8 cellular contexts compared by ENCODE assay signal in the genomic region with DNA sequence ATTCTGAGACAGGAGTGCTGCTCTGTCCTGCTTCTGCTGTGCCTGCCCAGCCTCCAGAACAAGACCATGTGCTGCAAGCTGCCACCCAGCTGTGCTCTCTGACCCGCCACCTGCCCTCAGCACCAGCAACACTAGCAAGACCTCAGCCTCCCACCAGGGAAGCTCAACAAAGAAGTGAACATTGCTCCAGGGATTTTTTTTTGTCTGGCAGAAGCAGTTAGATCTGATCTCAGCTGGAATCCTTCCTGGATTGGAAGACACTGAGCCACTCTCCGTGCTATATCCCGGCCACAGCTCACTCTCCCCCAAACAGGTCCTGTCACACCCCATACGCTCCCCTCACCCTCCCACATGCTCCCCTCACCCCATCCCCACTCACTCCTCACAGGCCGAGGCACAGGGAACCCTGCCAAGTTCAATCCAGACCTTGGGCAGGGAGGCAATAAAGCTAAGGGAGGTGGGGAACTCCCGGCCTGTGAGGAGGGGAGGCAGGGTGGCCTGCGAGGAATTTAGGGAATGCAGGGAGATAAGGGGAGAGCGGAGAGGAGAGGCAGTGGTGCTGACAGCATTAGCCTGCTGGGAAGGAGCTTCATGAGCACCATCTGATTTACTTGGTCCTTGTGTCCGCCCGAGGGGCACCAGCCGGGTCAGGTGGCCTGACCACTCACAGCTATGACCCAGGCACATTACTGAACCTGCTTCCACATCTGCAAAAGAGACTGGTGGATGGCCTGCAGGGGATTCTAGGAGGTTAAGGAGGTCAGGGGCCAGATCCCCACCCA. TPM values are rescaled to one million over a fixed set of nuclear protein-coding genes. Genes with fewer than 3 reads are reported as not detected.
A peak's percentile ranks its signal among the peaks of the same experiment; 100 is the strongest.
DNase-seq lines count a peak whose midpoint lies in the region; ATAC-seq and TF ChIP-seq lines count a peak whose summit lies in the region.

No MANE protein-coding gene starts in this region.

- no peaks in the 10 kb centered on the region for H3K27me3 ChIP-seq in Peyer's patch

- H3K36me3 ChIP-seq in Peyer's patch: no peaks in the 10 kb centered on the region

- DNase-seq in GM03348 (ENCODE audit: low spot score) (peak; percentile 93), Peyer's patch (peak in 2 of 3 donors; percentile 74 to 76), Right ventricle myocardium inferior (ENCODE audit: missing footprints) (no peak), progenitor cell of endocrine pancreas (ENCODE audit: low spot score, unreplicated experiment) (no peak), NCI-H2029 treated with DMSO at 0.1 percent for 48 hours (lab: John Stamatoyannopoulos, UW) (no peak)

- peaks cover 0 to 99% (median 22%) of the 10 kb centered on the region in 4 donors for H3K4me1 ChIP-seq in Peyer's patch

- peak overlapping the region in 3 of 4 donors; percentile 62 to 90 (median 86) for H3K27ac ChIP-seq in Peyer's patch

- no peaks in the 10 kb centered on the region for H3K36me3 Mint-ChIP-seq in progenitor cell of endocrine pancreas (ENCODE audit: insufficient read depth)

- peak overlapping the region in 2 of 4 donors; percentile 11 to 24 for H3K4me3 ChIP-seq in Peyer's patch

- H3K27ac Mint-ChIP-seq in progenitor cell of endocrine pancreas: peak overlapping the region; percentile 95

- TF ChIP-seq POLR2A in Peyer's patch (IDR thresholded peaks at IDR 0.05): no peak

- H3K4me3 Mint-ChIP-seq in progenitor cell of endocrine pancreas (ENCODE audit: low read depth): peak overlapping the region; percentile 8

- H3K4me1 Mint-ChIP-seq in progenitor cell of endocrine pancreas (ENCODE audit: low read depth): peaks cover 78% of the 10 kb centered on the region

- no peaks in the 10 kb centered on the region for H3K9me3 ChIP-seq in Peyer's patch

- intact Hi-C loops in Right ventricle myocardium inferior (cut with DNase I): loop anchor here (2.0 kb wide), 1 partner anchor 19 kb away; no protein-coding TSS in a partner anchor

- TF ChIP-seq CTCF in Peyer's patch (IDR thresholded peaks at IDR 0.05) (peak in 2 of 6 experiments; percentile 6 to 8), progenitor cell of endocrine pancreas (IDR thresholded peaks at IDR 0.05; ENCODE audit: unreplicated experiment) (no peak)

- H3K9me3 Mint-ChIP-seq in progenitor cell of endocrine pancreas (ENCODE audit: low read depth): no peaks in the 10 kb centered on the region

- peak; percentile 65 for ATAC-seq in Right ventricle myocardium inferior
- no peak for ATAC-seq in GM21619 (IDR thresholded peaks at IDR 0.05; ENCODE audit: unreplicated experiment)
- ATAC-seq in GM18519 (IDR thresholded peaks at IDR 0.05; ENCODE audit: low FRiP score, unreplicated experiment): no peak
- ATAC-seq in GM21528 (IDR thresholded peaks at IDR 0.05; ENCODE audit: low FRiP score, unreplicated experiment): no peak

- H3K27me3 Mint-ChIP-seq in progenitor cell of endocrine pancreas: no peaks in the 10 kb centered on the region

RNA-seq across cellular contexts. Expression of a gene that starts 29.7 kb away (rescaled TPM):
- 10 to 100 TPM; 19.8 to 98.1 (median 78.8) TPM for total RNA-seq in Peyer's patch
- total RNA-seq in Right ventricle myocardium inferior: 53.1 TPM
- 43.6 and 44.9 TPM in 2 replicates for total RNA-seq in progenitor cell of endocrine pancreas

Comparison
In these comparisons a context has a peak if more than half of its experiments do, and no peak if none do; other contexts are left out.
1. DNase-seq: peak in GM03348 (single experiment) and Peyer's patch (2 of 3); none in Right ventricle myocardium inferior (single experiment), progenitor cell of endocrine pancreas (single experiment) and NCI-H2029 treated with DMSO at 0.1 percent for 48 hours (single experiment).